In the genomic region with DNA sequence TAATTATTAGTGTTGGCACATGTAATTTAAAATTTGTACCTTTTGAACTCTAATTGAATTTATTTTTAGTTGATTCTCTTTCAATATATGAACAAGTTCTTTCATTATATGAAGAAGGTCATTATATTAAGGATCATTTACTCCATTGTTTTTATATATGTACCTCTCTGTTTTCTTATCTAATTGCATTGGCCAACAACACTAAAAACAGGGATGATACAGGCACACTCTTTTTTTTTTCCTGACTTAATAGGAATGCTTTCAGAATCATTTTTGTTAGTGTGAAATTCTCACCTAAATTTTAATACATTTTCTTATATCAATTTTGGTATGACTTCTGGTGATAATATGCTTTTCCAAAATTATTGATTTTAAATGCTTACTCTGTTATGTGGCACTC, we compare ENCODE assay signal across 8 cellular contexts.
"Had no signal": no experiment of that assay in that cellular context is flagged by ENCODE, and none has a peak within 500 bp of the region (broad histone marks: within the 10 kb centered on the region; RNA-seq: fewer than 3 reads in every experiment).

No MANE protein-coding gene starts in this region.

- H3K27ac Mint-ChIP-seq: GM23338, H9, IgD-negative memory B cell had no signal

- H3K27me3 Mint-ChIP-seq: IgD-negative memory B cell had no signal

- H3K4me3 ChIP-seq: GM23338 had no signal

- H3K4me2 ChIP-seq: GM23338 had no signal

- FAIRE-seq: H1, H54, HTR-8/SVneo had no signal

- H3K4me3 Mint-ChIP-seq: GM23338, H9 had no signal

- H3K4me1 Mint-ChIP-seq: GM23338, H9, IgD-negative memory B cell had no signal

- DNase-seq: H9, HCEC 1CT, KG1 had no signal

- H2AFZ ChIP-seq: GM23338 had no signal

- ATAC-seq: GM23338 had no signal
